In the genomic region with DNA sequence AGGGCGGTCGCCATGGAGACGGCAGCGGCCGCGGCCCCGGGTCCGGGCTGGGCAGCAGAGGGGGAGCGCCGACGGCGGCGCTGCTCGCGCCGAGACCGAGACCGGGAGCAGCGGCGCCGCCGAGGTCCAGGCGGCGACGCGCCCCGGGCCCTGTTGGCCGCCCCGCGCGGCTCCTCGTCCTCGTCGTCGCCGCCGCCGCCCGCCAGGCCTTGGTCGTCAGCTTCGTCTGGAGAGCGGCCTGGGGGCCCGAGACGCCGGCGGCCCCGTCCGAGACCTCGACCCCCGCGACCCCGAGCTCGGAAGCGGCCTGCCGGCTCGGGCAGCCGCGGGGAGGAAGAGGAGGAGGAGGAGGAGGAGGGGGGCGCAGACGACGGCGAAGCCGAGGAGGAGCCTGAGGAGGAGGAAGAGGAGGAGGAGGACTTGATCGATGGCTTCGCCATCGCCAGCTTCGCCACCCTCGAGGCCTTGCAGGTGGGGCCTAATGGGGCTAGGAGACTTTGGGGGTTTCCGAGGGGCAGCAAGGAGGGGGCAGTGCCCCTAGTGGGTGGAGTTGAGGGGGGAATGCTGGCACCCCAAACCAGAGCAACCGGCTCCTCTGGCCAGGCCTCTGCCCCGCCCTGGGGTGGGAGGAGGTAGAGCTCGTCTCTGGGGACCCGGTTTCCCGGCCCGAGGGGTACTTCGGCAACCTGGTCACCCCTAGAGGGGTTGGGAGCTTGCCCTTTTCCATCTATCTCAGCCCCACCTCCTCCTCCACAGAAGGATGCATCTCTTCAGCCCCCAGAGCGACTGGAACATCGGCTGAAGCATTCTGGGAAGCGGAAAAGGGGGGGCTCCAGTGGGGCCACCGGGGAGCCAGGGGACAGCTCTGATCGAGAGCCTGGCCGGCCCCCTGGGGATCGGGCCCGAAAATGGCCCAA, we compare ENCODE assay signal across 8 cellular contexts. TPM values are rescaled to one million over a fixed set of nuclear protein-coding genes. Genes with fewer than 3 reads are reported as not detected.
DNase-seq lines count a peak whose midpoint lies in the region; ATAC-seq and TF ChIP-seq lines count a peak whose summit lies in the region.

No MANE protein-coding gene starts in this region.

- H3K4me3 ChIP-seq in SJSA1: peak overlapping the region; percentile 56

- peaks cover 20% of the 10 kb centered on the region for H3K4me1 ChIP-seq in SJSA1 (replicated peaks)

- H3K27ac ChIP-seq in SJSA1: peak overlapping the region; percentile 94

- no peak for DNase-seq in SJSA1 (ENCODE audit: low read depth in 1 of 2, low spot score in 2 of 2)
- DNase-seq in astrocyte of the hippocampus (ENCODE audit: low read depth, low spot score): peak; percentile 34
- peak; percentile 80 for DNase-seq in iPS-NIHi11 (ENCODE audit: low spot score)
- peak; percentile 42 for DNase-seq in stimulated activated CD4-positive, alpha-beta T cell treated with anti-CD3 and anti-CD28 coated beads, Interleukin-2, amount 100 ng/mL, for 4 hours (ENCODE audit: low read depth)
- DNase-seq in LoVo (ENCODE audit: low spot score): no peak

- H3K27me3 ChIP-seq in SJSA1 (replicated peaks): no peaks in the 10 kb centered on the region

- peak; percentile 37 for TF ChIP-seq POLR2A in GM19193 (IDR thresholded peaks at IDR 0.05; ENCODE audit: extremely low read depth, insufficient read depth, insufficient read length)

- ATAC-seq in GM19324 (IDR thresholded peaks at IDR 0.05; ENCODE audit: low FRiP score, unreplicated experiment) (no peak), HG03280 (IDR thresholded peaks at IDR 0.05; ENCODE audit: unreplicated experiment) (no peak)

- H3K9me3 ChIP-seq in SJSA1 (replicated peaks): no peaks in the 10 kb centered on the region

- H3K36me3 ChIP-seq in SJSA1: peaks cover 73% of the 10 kb centered on the region

RNA-seq across cellular contexts. Expression of gene FBRS, which starts 1.5 kb away (rescaled TPM):
- total RNA-seq in SJSA1 (2014; rRNA removed; shearing (Covaris generic)): 7.6 and 13.6 TPM in 2 replicates

RNA-seq across cellular contexts. Expression of gene PRR14, which starts 9.0 kb away (rescaled TPM):
- 6.1 and 8.2 TPM in 2 replicates for total RNA-seq in SJSA1 (2014; rRNA removed; shearing (Covaris generic))

RNA-seq across cellular contexts. Expression of gene SRCAP, which starts 39.2 kb away (rescaled TPM):
- 9.4 and 14.3 TPM in 2 replicates for total RNA-seq in SJSA1 (2014; rRNA removed; shearing (Covaris generic))

RNA-seq across cellular contexts. Expression of gene ZNF689, which starts 49.6 kb away (rescaled TPM):
- 8.1 and 9.8 TPM in 2 replicates for total RNA-seq in SJSA1 (2014; rRNA removed; shearing (Covaris generic))

Comparison
In these comparisons a context has a peak if more than half of its experiments do, and no peak if none do; other contexts are left out.
1. DNase-seq: peak in astrocyte of the hippocampus (single experiment), iPS-NIHi11 (single experiment) and stimulated activated CD4-positive, alpha-beta T cell treated with anti-CD3 and anti-CD28 coated beads, Interleukin-2, amount 100 ng/mL, for 4 hours (single experiment); none in SJSA1 (0 of 2) and LoVo (single experiment).